1 cellular context compared by ENCODE assay signal in the genomic region with DNA sequence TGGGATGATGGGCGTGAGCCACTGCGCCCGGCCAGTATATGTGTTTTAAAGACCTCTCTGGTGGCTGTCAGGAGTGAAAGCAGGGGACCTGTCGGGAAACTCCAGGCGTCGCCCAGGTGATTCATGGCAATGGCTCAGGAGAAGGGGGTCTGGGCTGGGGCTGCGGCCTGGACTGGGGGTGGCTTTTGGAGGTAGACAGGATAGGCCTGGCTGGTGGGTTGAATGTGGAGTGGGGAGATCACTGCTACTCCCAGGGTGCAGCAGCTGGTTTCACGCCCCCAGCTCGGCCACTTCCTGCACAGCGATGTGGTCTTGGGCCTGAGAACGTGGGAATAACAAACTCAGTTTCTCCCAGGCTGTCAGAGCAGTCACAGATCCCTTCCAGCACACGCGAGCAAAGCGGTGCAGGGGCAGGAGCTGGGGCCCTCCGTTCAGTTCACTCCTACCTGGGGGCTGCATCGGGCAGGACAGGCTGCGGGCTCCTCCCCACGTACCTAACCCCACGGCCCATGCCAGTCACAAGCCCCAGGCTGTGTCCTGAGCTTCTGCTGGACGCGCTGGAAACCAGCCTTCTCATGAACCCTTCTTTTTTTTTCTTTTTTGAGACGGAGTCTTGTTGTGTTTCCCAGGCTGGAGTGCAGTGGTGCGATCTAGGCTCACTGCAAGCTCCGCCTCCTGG.
TF ChIP-seq lines count a peak whose summit lies in the region.

No MANE protein-coding gene starts in this region.

TF ChIP-seq in IMR-90, 13 proteins besides CTCF, POLR2A, EP300 and RAD21:
- no peak for TF ChIP-seq MAZ (IDR thresholded peaks at IDR 0.05; ENCODE audit: borderline replicate concordance, low read depth, low read length)
TF ChIP-seq in IMR-90: peak in this region for 0.
